Comparison of ENCODE assay signal across 8 cellular contexts in genomic region chr13:23695711-23696512, GRCh38.
DNase-seq lines count a peak whose midpoint lies in the region; ATAC-seq, FAIRE-seq and TF ChIP-seq lines count a peak whose summit lies in the region.

No MANE protein-coding gene starts in this region.

- H3K27ac Mint-ChIP-seq in CD8-positive, alpha-beta memory T cell, result peak overlapping the region; percentile 68 to 98 (median 95)
- H3K27ac Mint-ChIP-seq in astrocyte (ENCODE audit: unreplicated experiment), result no peak overlapping the region

- FAIRE-seq in astrocyte (lab: Jason Lieb, UNC), result no peak

- ATAC-seq in GM21786 (IDR thresholded peaks at IDR 0.05; ENCODE audit: unreplicated experiment), result peak; percentile 88

- peak overlapping the region; percentile 14 for H3K4me2 ChIP-seq in astrocyte (ENCODE audit: low read length)
- peak overlapping the region; percentile 64 for H3K4me2 ChIP-seq in skeletal muscle satellite cell (ENCODE audit: low read length)

- H3K27me3 Mint-ChIP-seq in CD8-positive, alpha-beta memory T cell, result peaks cover 0 to 4% of the 10 kb centered on the region in 2 donors
- H3K27me3 Mint-ChIP-seq in astrocyte (ENCODE audit: low read depth, unreplicated experiment), result no peaks in the 10 kb centered on the region

- CTCF ChIA-PET in CD8-positive, alpha-beta memory T cell (lab: Charles Lee), result no interaction called here

- peak; percentile 19 to 79 (median 65) for DNase-seq in CD8-positive, alpha-beta memory T cell
- DNase-seq in T-helper 2 cell (peak in 4 of 5 experiments; percentile 32 to 88 (median 40)), astrocyte (ENCODE audit: low read depth) (no peak), ACHN (no peak), cortex of kidney (lab: John Stamatoyannopoulos, UW) (no peak), brain microvascular endothelial cell (no peak)

- H3K4me3 Mint-ChIP-seq in CD8-positive, alpha-beta memory T cell, result peak overlapping the region; percentile 35 to 91 (median 87)
- no peak overlapping the region for H3K4me3 Mint-ChIP-seq in astrocyte (ENCODE audit: unreplicated experiment)

- no peak overlapping the region for H3K27ac ChIP-seq in CD8-positive, alpha-beta memory T cell (ENCODE audit: low read depth, low read length)
- no peak overlapping the region for H3K27ac ChIP-seq in astrocyte (ENCODE audit: low read depth, low read length)
- no peak overlapping the region for H3K27ac ChIP-seq in brain microvascular endothelial cell

- no peaks in the 10 kb centered on the region for H4K20me1 ChIP-seq in astrocyte (ENCODE audit: insufficient read depth, low read length)

- no peaks in the 10 kb centered on the region for H3K9me3 Mint-ChIP-seq in CD8-positive, alpha-beta memory T cell
- peaks cover 2% of the 10 kb centered on the region for H3K9me3 Mint-ChIP-seq in astrocyte (ENCODE audit: unreplicated experiment)

- H3K4me1 Mint-ChIP-seq in CD8-positive, alpha-beta memory T cell, result peaks cover 9 to 19% (median 10%) of the 10 kb centered on the region in 3 donors
- peaks cover 12% of the 10 kb centered on the region for H3K4me1 Mint-ChIP-seq in astrocyte (ENCODE audit: low read depth, unreplicated experiment)

- H3K36me3 Mint-ChIP-seq in CD8-positive, alpha-beta memory T cell, result peaks cover 0 to 2% (median 0%) of the 10 kb centered on the region in 3 donors
- H3K36me3 Mint-ChIP-seq in astrocyte (ENCODE audit: low read depth, unreplicated experiment), result no peaks in the 10 kb centered on the region

- peak overlapping the region; percentile 57 for H2AFZ ChIP-seq in astrocyte (ENCODE audit: low read depth, low read length)

- TF ChIP-seq CTCF in astrocyte (IDR thresholded peaks at IDR 0.05; ENCODE audit: insufficient read depth, low read depth, low read length), result no peak
- no peak for TF ChIP-seq CTCF in brain microvascular endothelial cell (IDR thresholded peaks at IDR 0.05; ENCODE audit: low read depth, low read length, missing control alignments)

- H3K36me3 ChIP-seq in CD8-positive, alpha-beta memory T cell (ENCODE audit: insufficient read depth, low read length), result no peaks in the 10 kb centered on the region
- H3K36me3 ChIP-seq in astrocyte (ENCODE audit: insufficient read depth, low read length), result no peaks in the 10 kb centered on the region
- H3K36me3 ChIP-seq in skeletal muscle satellite cell (ENCODE audit: insufficient read depth, low read length), result no peaks in the 10 kb centered on the region
- no peaks in the 10 kb centered on the region for H3K36me3 ChIP-seq in brain microvascular endothelial cell (replicated peaks)

- POLR2A ChIA-PET in CD8-positive, alpha-beta memory T cell (lab: Charles Lee), result interaction anchor here (0.7 kb wide), 1 partner anchor 27 kb away, joined by 3 read pairs; no protein-coding TSS in a partner anchor

- H3K9ac ChIP-seq in astrocyte (ENCODE audit: low read length) (no peak overlapping the region), skeletal muscle satellite cell (ENCODE audit: low read depth, low read length) (no peak overlapping the region)

- in situ Hi-C loops in ACHN (cut with HindIII; ENCODE audit: low pct_ligation_motif_present, low pct_unique_long_range_greater_than_20kb, low sequenced_read_pairs), result no loop called here
- in situ Hi-C loops in brain microvascular endothelial cell (cut with HindIII; ENCODE audit: low pct_ligation_motif_present, low sequenced_read_pairs), result no loop called here

- H3K27me3 ChIP-seq in CD8-positive, alpha-beta memory T cell (ENCODE audit: insufficient read depth, low read length, poor library complexity, severe bottlenecking), result no peaks in the 10 kb centered on the region
- H3K27me3 ChIP-seq in astrocyte (ENCODE audit: insufficient read depth, low read length) (no peaks in the 10 kb centered on the region), skeletal muscle satellite cell (ENCODE audit: control insufficient read depth, insufficient read depth, low read length) (no peaks in the 10 kb centered on the region), brain microvascular endothelial cell (replicated peaks) (no peaks in the 10 kb centered on the region)

- peaks cover 9% of the 10 kb centered on the region for H3K4me1 ChIP-seq in CD8-positive, alpha-beta memory T cell (ENCODE audit: insufficient read depth, low read length)
- H3K4me1 ChIP-seq in astrocyte (ENCODE audit: insufficient read depth, low read length) (peaks cover 8% of the 10 kb centered on the region), skeletal muscle satellite cell (ENCODE audit: control insufficient read depth, insufficient read depth, low read length) (peaks cover 11% of the 10 kb centered on the region)

- no peaks in the 10 kb centered on the region for H3K79me2 ChIP-seq in astrocyte (ENCODE audit: insufficient read depth, low read length)

- no peaks in the 10 kb centered on the region for H3K9me3 ChIP-seq in CD8-positive, alpha-beta memory T cell (ENCODE audit: low read length)
- H3K9me3 ChIP-seq in astrocyte (ENCODE audit: insufficient read depth, low read depth, low read length) (no peaks in the 10 kb centered on the region), skeletal muscle satellite cell (replicated peaks; ENCODE audit: low read length) (no peaks in the 10 kb centered on the region)

- H3K4me3 ChIP-seq in CD8-positive, alpha-beta memory T cell (ENCODE audit: low read length), result peak overlapping the region; percentile 4
- no peak overlapping the region for H3K4me3 ChIP-seq in astrocyte (ENCODE audit: insufficient read depth, low read depth, low read length)
- H3K4me3 ChIP-seq in skeletal muscle satellite cell (ENCODE audit: low read length), result no peak overlapping the region
- H3K4me3 ChIP-seq in brain microvascular endothelial cell (ENCODE audit: low read depth, low read length), result no peak overlapping the region

Comparison
In these comparisons a context has a peak if more than half of its experiments do, and no peak if none do; other contexts are left out.
1. DNase-seq: peak in CD8-positive, alpha-beta memory T cell (5 of 5) and T-helper 2 cell (4 of 5); none in astrocyte (single experiment), ACHN (single experiment), cortex of kidney (single experiment) and brain microvascular endothelial cell (single experiment).